13 cellular contexts compared by ENCODE assay signal in the genomic region with DNA sequence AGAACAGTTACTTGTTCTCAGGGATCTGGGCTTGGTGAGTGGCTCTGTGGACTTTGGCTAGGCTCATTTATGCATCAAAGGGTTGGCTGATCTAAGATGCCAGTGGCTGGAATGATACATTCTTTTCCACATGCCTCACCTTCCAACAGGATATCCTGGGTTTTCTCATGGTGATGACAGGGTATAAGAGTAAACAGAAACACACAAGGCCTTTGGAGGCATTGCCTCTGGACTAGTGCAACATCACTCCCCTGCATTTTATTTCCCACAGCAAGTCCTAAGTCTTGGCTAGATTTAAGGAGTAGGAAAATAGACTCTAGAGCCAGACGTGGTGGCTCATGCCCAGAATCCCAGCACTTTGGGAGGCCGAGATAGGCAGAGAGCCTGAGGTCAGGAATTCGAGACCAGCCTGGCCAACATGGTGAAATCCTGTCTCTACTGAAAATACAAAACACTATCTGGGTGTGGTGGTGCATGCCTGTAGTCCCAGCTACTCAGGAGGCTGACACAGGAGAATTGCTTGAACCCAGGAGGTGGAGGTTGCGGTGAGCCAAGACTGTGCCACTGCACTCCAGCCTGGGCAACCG. TPM values are rescaled to one million over a fixed set of nuclear protein-coding genes. Genes with fewer than 3 reads are reported as not detected.
DNase-seq lines count a peak whose midpoint lies in the region; ATAC-seq, FAIRE-seq and TF ChIP-seq lines count a peak whose summit lies in the region.
"Had no signal": no experiment of that assay in that cellular context is flagged by ENCODE, and none has a peak within 500 bp of the region (broad histone marks: within the 10 kb centered on the region; RNA-seq: fewer than 3 reads in every experiment).

No MANE protein-coding gene starts in this region.

- FAIRE-seq in H54 (lab: Jason Lieb, UNC): peak; percentile 95

- DNase-seq in H54 (ENCODE audit: insufficient read length, low spot score) (peak; percentile 53), RPMI7951 (ENCODE audit: low read depth) (peak; percentile 90), epithelial cell of esophagus (ENCODE audit: low read depth) (peak; percentile 97), pulmonary artery endothelial cell (ENCODE audit: low read depth, low spot score) (peak; percentile 81), NCI-H526 treated with DMSO at 0.1 percent for 48 hours (lab: John Stamatoyannopoulos, UW) (no peak)
- DNase-seq: DND-41; NCI-H1436; stimulated activated naive CD4-positive, alpha-beta T cell treated with Interleukin-2 at 50 U/mL for 16 hours had no signal

- no peak for TF ChIP-seq CTCF in epithelial cell of esophagus (IDR thresholded peaks at IDR 0.05; ENCODE audit: insufficient read depth, low read depth, low read length, missing control alignments)

- H3K4me3 ChIP-seq in epithelial cell of esophagus (ENCODE audit: low read length): no peak overlapping the region
- H3K4me3 ChIP-seq: neural progenitor cell had no signal

- TF ChIP-seq POLR2A in H54 (IDR thresholded peaks at IDR 0.05; ENCODE audit: low read depth, low read length): no peak

- ATAC-seq in HG03159 (IDR thresholded peaks at IDR 0.05; ENCODE audit: unreplicated experiment): no peak
- no peak for ATAC-seq in HG03039 (IDR thresholded peaks at IDR 0.05; ENCODE audit: unreplicated experiment)
- ATAC-seq in HG03354 (IDR thresholded peaks at IDR 0.05; ENCODE audit: poor library complexity, severe bottlenecking, unreplicated experiment): no peak
- ATAC-seq: activated T-helper 17 cell treated with anti-CD3 and anti-CD28 coated beads, Interleukin-2, amount 50 U/mL, for 72 hours had no signal

RNA-seq across cellular contexts. Expression of gene RPH3A, which starts 47.9 kb away (rescaled TPM):
- total RNA-seq in RPMI7951 (2014; rRNA removed; shearing (Covaris generic)): not detected in 2 replicates
- total RNA-seq in pulmonary artery endothelial cell: not detected in 2 replicates
- total RNA-seq: activated T-helper 17 cell treated with anti-CD3 and anti-CD28 coated beads, Interleukin-2, amount 50 U/mL, for 72 hours had no signal
